37 cellular contexts compared by ENCODE assay signal in genomic region chr1:18818036-18818435, GRCh38. TPM values are rescaled to one million over a fixed set of nuclear protein-coding genes. Genes with fewer than 3 reads are reported as not detected.
"Had no signal": no experiment of that assay in that cellular context is flagged by ENCODE, and none has a peak within 500 bp of the region (broad histone marks: within the 10 kb centered on the region; RNA-seq: fewer than 3 reads in every experiment).

No MANE protein-coding gene starts in this region.

- H3K4me1 ChIP-seq: Peyer's patch, SJSA1 had no signal

- H3K4me1 Mint-ChIP-seq: activated CD4-positive, alpha-beta T cell treated with anti-CD3 and anti-CD28 coated beads for 36 hours; activated CD8-positive, alpha-beta memory T cell treated with anti-CD3 and anti-CD28 coated beads, Interleukin-2, amount 10 ng/mL, durations not matched to agents 7 days and 5 days had no signal

- H3K27me3 ChIP-seq: Peyer's patch had no signal

- H3K27ac Mint-ChIP-seq: activated CD4-positive, alpha-beta memory T cell treated with anti-CD3 and anti-CD28 coated beads for 36 hours; activated CD4-positive, alpha-beta T cell treated with anti-CD3 and anti-CD28 coated beads for 36 hours; activated CD8-positive, alpha-beta memory T cell treated with anti-CD3 and anti-CD28 coated beads, Interleukin-2, amount 10 ng/mL, durations not matched to agents 7 days and 5 days; activated naive CD8-positive, alpha-beta T cell treated with anti-CD3 and anti-CD28 coated beads for 36 hours; activated T-cell treated with anti-CD3 and anti-CD28 coated beads, Interleukin-2, amount 50 U/mL, for 72 hours; activated T-helper 17 cell treated with anti-CD3 and anti-CD28 coated beads, Interleukin-2, amount 50 U/mL, for 72 hours; T-helper 1 cell treated with Interleukin-12 subunit alpha and Interleukin-12 subunit beta and Interleukin-4 antibody, amounts not matched to agents 30 μg/mL and 1 μg/mL, for 36 hours; T-helper 2 cell treated with Interferon-gamma antibody and Interleukin-4, amounts not matched to agents 5 μg/mL and 100 μg/mL, for 36 hours; WTC11 had no signal

- DNase-seq: activated CD4-positive, alpha-beta memory T cell treated with anti-CD3 and anti-CD28 coated beads for 36 hours; activated CD4-positive, alpha-beta T cell treated with anti-CD3 and anti-CD28 coated beads for 36 hours; activated CD4-positive, alpha-beta T cell treated with anti-CD3 and anti-CD28 coated beads, Interleukin-2, amount 50 U/mL, for 1 hour; activated CD8-positive, alpha-beta memory T cell treated with anti-CD3 and anti-CD28 coated beads for 24 hours; activated CD8-positive, alpha-beta memory T cell treated with anti-CD3 and anti-CD28 coated beads, Interleukin-2, amount 10 ng/mL, durations not matched to agents 7 days and 5 days; activated CD8-positive, alpha-beta memory T cell treated with anti-CD3 and anti-CD28 coated beads, Interleukin-2, amount 50 U/mL, for 48 hours; activated effector memory CD4-positive, alpha-beta T cell treated with anti-CD3 and anti-CD28 coated beads, Interleukin-2, amount 50 U/mL, for 16 hours; activated naive CD4-positive, alpha-beta T cell; activated naive CD4-positive, alpha-beta T cell treated with anti-CD3 and anti-CD28 coated beads, Interleukin-2, amount 50 U/mL, for 16 hours; activated naive CD8-positive, alpha-beta T cell treated with anti-CD3 and anti-CD28 coated beads for 36 hours; activated T-cell treated with anti-CD3 and anti-CD28 coated beads, Interleukin-2, amount 50 U/mL, for 1 hour; activated T-cell treated with anti-CD3 and anti-CD28 coated beads, Interleukin-2, amount 50 U/mL, for 72 hours; amniotic stem cell; brain microvascular endothelial cell; central memory CD4-positive, alpha-beta T cell; NCI-H1092 treated with DMSO at 0.1 percent for 48 hours; NCI-H1417; NCI-H146; NCI-H187; NCI-H2029 treated with DMSO at 0.1 percent for 48 hours; NCI-H2107; NCI-H226; NCI-H446 treated with DMSO at 0.1 percent for 48 hours; NCI-H748 treated with DMSO at 0.1 percent for 48 hours; NK-92 treated with Interleukin-12 subunit alpha and Interleukin-12 subunit beta, amount 100 ng/mL, for 24 hours; PC-3; Peyer's patch; RPMI8226; SHP77 treated with DMSO at 0.1 percent for 48 hours had no signal

- H3K9me3 ChIP-seq: Peyer's patch, SJSA1 had no signal

- H3K27ac ChIP-seq: brain microvascular endothelial cell, Peyer's patch, SJSA1 had no signal

- ATAC-seq: activated CD4-positive, alpha-beta T cell treated with anti-CD3 and anti-CD28 coated beads for 36 hours; activated CD4-positive, CD25-positive, alpha-beta regulatory T cell treated with anti-CD3 and anti-CD28 coated beads, Interleukin-2, amount 50 U/mL, for 24 hours; activated CD8-positive, alpha-beta memory T cell treated with anti-CD3 and anti-CD28 coated beads, Interleukin-2, amount 10 ng/mL, durations not matched to agents 7 days and 5 days; activated T-cell treated with anti-CD3 and anti-CD28 coated beads, Interleukin-2, amount 50 U/mL, for 72 hours; activated T-helper 17 cell treated with anti-CD3 and anti-CD28 coated beads, Interleukin-2, amount 50 U/mL, for 72 hours; PC-3; WTC11 had no signal

- H3K36me3 ChIP-seq: brain microvascular endothelial cell, Peyer's patch, SJSA1 had no signal

- H3K4me3 ChIP-seq: Peyer's patch, SJSA1 had no signal

- H3K4me3 Mint-ChIP-seq: activated CD4-positive, alpha-beta memory T cell treated with anti-CD3 and anti-CD28 coated beads for 36 hours; activated CD4-positive, alpha-beta T cell treated with anti-CD3 and anti-CD28 coated beads for 36 hours; activated CD8-positive, alpha-beta memory T cell treated with anti-CD3 and anti-CD28 coated beads, Interleukin-2, amount 10 ng/mL, durations not matched to agents 7 days and 5 days; activated naive CD8-positive, alpha-beta T cell treated with anti-CD3 and anti-CD28 coated beads for 36 hours; activated T-cell treated with anti-CD3 and anti-CD28 coated beads, Interleukin-2, amount 50 U/mL, for 72 hours; activated T-helper 17 cell treated with anti-CD3 and anti-CD28 coated beads, Interleukin-2, amount 50 U/mL, for 72 hours; T-helper 1 cell treated with Interleukin-12 subunit alpha and Interleukin-12 subunit beta and Interleukin-4 antibody, amounts not matched to agents 30 μg/mL and 1 μg/mL, for 36 hours; T-helper 2 cell treated with Interferon-gamma antibody and Interleukin-4, amounts not matched to agents 5 μg/mL and 100 μg/mL, for 36 hours; WTC11 had no signal

- H3K36me3 Mint-ChIP-seq: activated CD4-positive, alpha-beta memory T cell treated with anti-CD3 and anti-CD28 coated beads for 36 hours; activated CD8-positive, alpha-beta memory T cell treated with anti-CD3 and anti-CD28 coated beads, Interleukin-2, amount 10 ng/mL, durations not matched to agents 7 days and 5 days; activated naive CD8-positive, alpha-beta T cell treated with anti-CD3 and anti-CD28 coated beads for 36 hours; WTC11 had no signal

- H3K9me3 Mint-ChIP-seq: activated CD4-positive, alpha-beta memory T cell treated with anti-CD3 and anti-CD28 coated beads for 36 hours; activated naive CD8-positive, alpha-beta T cell treated with anti-CD3 and anti-CD28 coated beads for 36 hours; activated T-cell treated with anti-CD3 and anti-CD28 coated beads, Interleukin-2, amount 50 U/mL, for 72 hours; activated T-helper 17 cell treated with anti-CD3 and anti-CD28 coated beads, Interleukin-2, amount 50 U/mL, for 72 hours; T-helper 1 cell treated with Interleukin-12 subunit alpha and Interleukin-12 subunit beta and Interleukin-4 antibody, amounts not matched to agents 30 μg/mL and 1 μg/mL, for 36 hours; T-helper 2 cell treated with Interferon-gamma antibody and Interleukin-4, amounts not matched to agents 5 μg/mL and 100 μg/mL, for 36 hours; WTC11 had no signal

RNA-seq across cellular contexts. Expression of gene TAS1R2, which starts 41.4 kb away (rescaled TPM):
- total RNA-seq: activated CD4-positive, alpha-beta memory T cell treated with anti-CD3 and anti-CD28 coated beads for 36 hours; activated CD4-positive, alpha-beta T cell treated with anti-CD3 and anti-CD28 coated beads for 36 hours; activated CD8-positive, alpha-beta memory T cell treated with anti-CD3 and anti-CD28 coated beads, Interleukin-2, amount 10 ng/mL, durations not matched to agents 7 days and 5 days; activated naive CD8-positive, alpha-beta T cell treated with anti-CD3 and anti-CD28 coated beads for 36 hours; activated T-cell treated with anti-CD3 and anti-CD28 coated beads, Interleukin-2, amount 50 U/mL, for 72 hours; activated T-helper 17 cell treated with anti-CD3 and anti-CD28 coated beads, Interleukin-2, amount 50 U/mL, for 72 hours; aorta; M059J; PC-3; SJSA1; WTC11 had no signal
- polyA plus RNA-seq: aorta had no signal
